8 cellular contexts compared by ENCODE assay signal in the genomic region with DNA sequence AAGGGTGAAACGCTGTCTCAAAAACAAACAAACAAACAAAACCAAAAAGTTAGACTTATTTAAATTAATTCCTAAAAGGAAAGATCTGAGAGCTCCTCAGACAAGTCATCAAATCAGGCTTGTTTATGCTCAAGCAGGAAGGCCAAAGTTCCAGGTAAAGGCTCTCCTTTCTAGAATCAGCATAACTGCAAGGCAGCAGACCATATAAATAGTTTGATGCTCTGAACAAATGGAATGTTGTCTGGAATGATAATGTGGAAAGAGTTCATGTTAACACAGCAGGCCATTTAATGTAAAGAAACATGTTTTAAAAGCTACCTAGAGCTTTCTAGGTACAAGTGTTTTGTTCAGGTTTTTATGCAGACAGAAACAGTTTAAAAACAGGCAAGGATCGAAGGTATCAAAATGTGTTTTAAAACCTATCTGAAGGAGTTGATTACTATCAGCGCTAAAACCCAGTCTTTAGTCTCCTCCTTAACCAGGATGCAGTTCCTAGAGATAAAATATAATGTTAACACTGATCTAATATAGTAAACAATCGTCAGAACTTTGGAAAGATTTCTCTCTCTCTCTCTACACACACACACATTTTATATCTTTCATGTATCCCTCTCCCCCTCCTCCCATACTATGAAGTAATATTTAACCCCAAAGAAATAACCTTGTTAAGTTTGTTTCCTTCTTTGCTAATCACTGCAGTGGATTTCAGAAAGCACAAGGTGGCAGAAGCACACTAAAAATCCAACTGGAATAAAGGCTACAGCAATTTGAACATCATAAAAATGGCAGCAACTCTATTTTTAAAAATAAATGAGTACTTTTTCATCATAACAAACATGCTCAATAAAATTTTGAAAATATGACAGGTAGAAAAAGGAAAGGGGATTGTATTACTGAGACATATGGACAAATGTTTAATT.
DNase-seq lines count a peak whose midpoint lies in the region; ATAC-seq and TF ChIP-seq lines count a peak whose summit lies in the region.

No MANE protein-coding gene starts in this region.

- H3K4me3 ChIP-seq in GM12864 (ENCODE audit: low read depth, low read length), result no peak overlapping the region
- no peak overlapping the region for H3K4me3 ChIP-seq in ascending aorta

- H3K4me1 ChIP-seq in ascending aorta, result peaks cover 3 to 59% of the 10 kb centered on the region in 2 donors

- ATAC-seq in HG03196 (IDR thresholded peaks at IDR 0.05; ENCODE audit: unreplicated experiment), result no peak

- DNase-seq in GM12864 (ENCODE audit: low read depth), result no peak
- peak; percentile 35 for DNase-seq in KBM-7
- no peak for DNase-seq in ascending aorta (ENCODE audit: low spot score in 2 of 2)
- DNase-seq in kidney glomerular epithelial cell (lab: John Stamatoyannopoulos, UW), result peak; percentile 89
- no peak for DNase-seq in NCI-H128 (lab: John Stamatoyannopoulos, UW; ENCODE audit: unreplicated experiment)
- no peak for DNase-seq in activated CD4-positive, alpha-beta T cell treated with anti-CD3 and anti-CD28 coated beads for 4 hours
- no peak for DNase-seq in hypothalamus (lab: John Stamatoyannopoulos, UW)

- TF ChIP-seq CTCF in GM12864 (IDR thresholded peaks at IDR 0.05; ENCODE audit: low read depth, low read length, missing control alignments) (peak; percentile 26), ascending aorta (IDR thresholded peaks at IDR 0.05) (peak; percentile 38 to 70 (median 61))

- intact Hi-C loops in ascending aorta (cut with DNase I), result loop anchor here (2.0 to 10.0 kb wide), 5 partner anchors 184 to 714 kb away; partner anchors contain the start of gene PPP1R12A

- no peaks in the 10 kb centered on the region for H3K36me3 ChIP-seq in ascending aorta

- H3K27ac ChIP-seq in ascending aorta, result peak overlapping the region; percentile 67 to 76

- no peaks in the 10 kb centered on the region for H3K9me3 ChIP-seq in ascending aorta

- no peaks in the 10 kb centered on the region for H3K27me3 ChIP-seq in ascending aorta

- in situ Hi-C loops in KBM-7 (cut with MboI; ENCODE audit: low pct_unique_long_range_greater_than_20kb, low sequenced_read_pairs), result loop anchor here (25.0 kb wide), 1 partner anchor 182 kb away; no protein-coding TSS in a partner anchor

Comparison
In these comparisons a context has a peak if more than half of its experiments do, and no peak if none do; other contexts are left out.
1. DNase-seq: peak in KBM-7 (single experiment) and kidney glomerular epithelial cell (single experiment); none in GM12864 (single experiment), ascending aorta (0 of 2), NCI-H128 (single experiment), activated CD4-positive, alpha-beta T cell treated with anti-CD3 and anti-CD28 coated beads for 4 hours (0 of 2) and hypothalamus (0 of 51).